2 cellular contexts compared by ENCODE assay signal in genomic region chr16:634051-634670, GRCh38.
TF ChIP-seq lines count a peak whose summit lies in the region.

No MANE protein-coding gene starts in this region.

TF ChIP-seq in WTC11, 78 proteins besides CTCF, POLR2A, EP300 and RAD21:
- 0 out of 2 replicates have a peak, but pooled peaks have one; percentile 8 for TF ChIP-seq TCF7 (CRISPR knock-in tag; IDR thresholded peaks at IDR 0.05; ENCODE audit: low read depth)
- no peak for TF ChIP-seq JUN (CRISPR knock-in tag; IDR thresholded peaks at IDR 0.05)

TF ChIP-seq in H1, 55 proteins besides CTCF, POLR2A, EP300 and RAD21:
- no peak for TF ChIP-seq CBX5 (IDR thresholded peaks at IDR 0.05; ENCODE audit: low read depth, low read length)
- no peak for TF ChIP-seq SIN3A (conservative IDR thresholded peaks at IDR 0.05 in 1 of 2, IDR thresholded peaks at IDR 0.05 in 1 of 2; ENCODE audit: low read depth in 1 of 2, low read length in 2 of 2)
- TF ChIP-seq FOSL1 (IDR thresholded peaks at IDR 0.05; ENCODE audit: insufficient read depth, low read depth, low read length) = no peak
- no peak for TF ChIP-seq RFX5 (IDR thresholded peaks at IDR 0.05; ENCODE audit: borderline replicate concordance, low read depth, low read length)
- TF ChIP-seq TAF1 (IDR thresholded peaks at IDR 0.05; ENCODE audit: low read depth, low read length) = no peak
- no peak for TF ChIP-seq JUND (IDR thresholded peaks at IDR 0.05; ENCODE audit: low read length)
- no peak for TF ChIP-seq SRF (IDR thresholded peaks at IDR 0.05; ENCODE audit: low read depth, low read length)
- TF ChIP-seq MAX (IDR thresholded peaks at IDR 0.05) = no peak
- TF ChIP-seq SP1 (IDR thresholded peaks at IDR 0.05; ENCODE audit: low read depth, low read length) = no peak
- TF ChIP-seq YY1 (IDR thresholded peaks at IDR 0.05; ENCODE audit: low read depth, low read length) = no peak
